Comparison of ENCODE assay signal across 8 cellular contexts in genomic region chr12:33439587-33440011, GRCh38. TPM values are rescaled to one million over a fixed set of nuclear protein-coding genes. Genes with fewer than 3 reads are reported as not detected.
DNase-seq lines count a peak whose midpoint lies in the region; ATAC-seq, FAIRE-seq and TF ChIP-seq lines count a peak whose summit lies in the region.

Gene SYT10 (minus strand): TSS chr12:33439819. CDS start chr12:33439522, 297 bp downstream.

- H3K4me3 ChIP-seq in heart left ventricle, result peak within 1 kb of the TSS; percentile 22 to 63 (median 48)
- H3K4me3 ChIP-seq in adipocyte (ENCODE audit: low read length), result peak within 1 kb of the TSS; percentile 78
- peak within 1 kb of the TSS; percentile 34 to 78 (median 75) for H3K4me3 ChIP-seq in keratinocyte (ENCODE audit: control insufficient read depth in 2 of 3, extremely low read depth in 1 of 3, insufficient read depth in 2 of 3, low read depth in 1 of 3, low read length in 3 of 3)
- H3K4me3 ChIP-seq in stomach smooth muscle (ENCODE audit: low read length in 2 of 2), result peak within 1 kb of the TSS; percentile 79 to 81

- H3K4me2 ChIP-seq in keratinocyte (ENCODE audit: control insufficient read depth, extremely low read depth, insufficient read depth, low read depth, low read length), result peak within 1 kb of the TSS; percentile 87

- TF ChIP-seq CTCF in heart left ventricle (IDR thresholded peaks at IDR 0.05) (no peak), keratinocyte (optimal IDR thresholded peaks at IDR 0.05 in 1 of 3, IDR thresholded peaks at IDR 0.05 in 1 of 3, conservative IDR thresholded peaks at IDR 0.05 in 1 of 3; ENCODE audit: extremely low read depth in 1 of 3, insufficient read depth in 2 of 3, low read length in 3 of 3) (no peak)

- H3K9me1 ChIP-seq in keratinocyte (ENCODE audit: control insufficient read depth, extremely low read depth, insufficient read depth, low read length), result no peaks in the 10 kb centered on the region

- FAIRE-seq in keratinocyte (lab: Jason Lieb, UNC), result no peak
- FAIRE-seq in GM12892 (lab: Jason Lieb, UNC), result no peak

- H3K36me3 ChIP-seq in heart left ventricle, result no peaks in the 10 kb centered on the region
- H3K36me3 ChIP-seq in adipocyte (ENCODE audit: control insufficient read depth, insufficient read depth, low read length, severe bottlenecking), result no peaks in the 10 kb centered on the region
- no peaks in the 10 kb centered on the region for H3K36me3 ChIP-seq in keratinocyte (ENCODE audit: control insufficient read depth in 2 of 2, extremely low read depth in 1 of 2, insufficient read depth in 2 of 2, low read length in 2 of 2)
- H3K36me3 ChIP-seq in stomach smooth muscle (ENCODE audit: control insufficient read depth in 2 of 2, insufficient read depth in 2 of 2, low read length in 2 of 2), result no peaks in the 10 kb centered on the region

- H3K27me3 ChIP-seq in heart left ventricle, result peaks cover 6 to 62% (median 37%) of the 10 kb centered on the region in 9 donors
- peaks cover 38% of the 10 kb centered on the region for H3K27me3 ChIP-seq in adipocyte (replicated peaks; ENCODE audit: control insufficient read depth, insufficient read depth, low read length)
- H3K27me3 ChIP-seq in keratinocyte (ENCODE audit: control insufficient read depth, extremely low read depth, insufficient read depth, low read length), result peaks cover 32% of the 10 kb centered on the region
- H3K27me3 ChIP-seq in stomach smooth muscle (ENCODE audit: control insufficient read depth in 1 of 2, insufficient read depth in 2 of 2, low read length in 2 of 2), result peaks cover 17 to 24% of the 10 kb centered on the region in 2 donors

- H3K9ac ChIP-seq in adipocyte (ENCODE audit: low read length), result no peak within 1 kb of the TSS
- no peak within 1 kb of the TSS for H3K9ac ChIP-seq in keratinocyte (ENCODE audit: control insufficient read depth, extremely low read depth, insufficient read depth, low read length)
- H3K9ac ChIP-seq in stomach smooth muscle (ENCODE audit: low read length in 2 of 2), result no peak within 1 kb of the TSS

- dilution Hi-C loops in keratinocyte (cut with MboI; ENCODE audit: extremely low pct_ligation_motif_present, low sequenced_read_pairs), result no loop called here

- H3K9me3 ChIP-seq in heart left ventricle (no peaks in the 10 kb centered on the region), adipocyte (ENCODE audit: control insufficient read depth, low read length) (no peaks in the 10 kb centered on the region), keratinocyte (ENCODE audit: control insufficient read depth, low read depth, low read length) (peaks cover 2% of the 10 kb centered on the region), stomach smooth muscle (ENCODE audit: control insufficient read depth in 2 of 2, low read length in 2 of 2) (no peaks in the 10 kb centered on the region)

- intact Hi-C loops in heart left ventricle (cut with DNase I) (no loop called here), cardiac septum (cut with DNase I) (no loop called here)

- peak in 1 of 5 donors; percentile 42 for DNase-seq in heart left ventricle
- DNase-seq in cardiac septum (ENCODE audit: low spot score), result no peak
- DNase-seq in adipocyte (ENCODE audit: low read depth), result peak; percentile 14
- DNase-seq in keratinocyte (ENCODE audit: low read depth, low spot score), result no peak
- no peak for DNase-seq in NCI-H69 (lab: John Stamatoyannopoulos, UW)
- no peak for DNase-seq in GM12892 (ENCODE audit: insufficient read length)

- no peaks in the 10 kb centered on the region for H3K79me2 ChIP-seq in keratinocyte (ENCODE audit: control insufficient read depth, insufficient read depth, low read length)

- peak in 1 of 4 donors; percentile 27 for ATAC-seq in heart left ventricle
- ATAC-seq in GM21825 (IDR thresholded peaks at IDR 0.05; ENCODE audit: unreplicated experiment), result no peak

- peaks cover 0 to 15% (median 0%) of the 10 kb centered on the region in 12 donors for H3K4me1 ChIP-seq in heart left ventricle
- H3K4me1 ChIP-seq in adipocyte (ENCODE audit: control insufficient read depth, insufficient read depth, low read length), result peaks cover 2% of the 10 kb centered on the region
- H3K4me1 ChIP-seq in keratinocyte (ENCODE audit: control insufficient read depth, extremely low read depth, insufficient read depth, low read length), result peaks cover 2% of the 10 kb centered on the region
- peaks cover 3% of the 10 kb centered on the region for H3K4me1 ChIP-seq in stomach smooth muscle (ENCODE audit: control insufficient read depth, insufficient read depth, low read length)

- TF ChIP-seq POLR2A in heart left ventricle (IDR thresholded peaks at IDR 0.05) (no peak), GM12892 (IDR thresholded peaks at IDR 0.05; ENCODE audit: low read depth, low read length) (no peak)

- peak within 1 kb of the TSS; percentile 57 for H2AFZ ChIP-seq in keratinocyte (ENCODE audit: control insufficient read depth, low read length)

- WGBS in heart left ventricle, 4 donors, result 1 to 6% (median 2%) methylated on average over 13 to 49 of the region's 49 CpGs

- no peaks in the 10 kb centered on the region for H4K20me1 ChIP-seq in keratinocyte (ENCODE audit: control insufficient read depth, extremely low read depth, insufficient read depth, low read length)

- H3K27ac ChIP-seq in heart left ventricle (no peak within 1 kb of the TSS), keratinocyte (ENCODE audit: control insufficient read depth, insufficient read depth, low read length) (no peak within 1 kb of the TSS), stomach smooth muscle (ENCODE audit: low read length) (no peak within 1 kb of the TSS)

RNA-seq across cellular contexts. Expression of gene SYT10, which starts in this region (rescaled TPM):
- total RNA-seq in heart left ventricle (not detected), cardiac septum (not detected)
- polyA plus RNA-seq in heart left ventricle (not detected), keratinocyte (0.03 TPM in 1 of 3 replicates, not detected in the others)
- polyA plus RNA-seq in keratinocyte (2011; ENCODE audit: low read depth), result not detected
- polyA plus RNA-seq in keratinocyte (2011; cell fraction: cytosol; rRNA removed), result not detected in 2 replicates
- polyA plus RNA-seq in keratinocyte (2011; cell fraction: nucleus; rRNA removed), result not detected in 2 replicates
- polyA plus RNA-seq in keratinocyte (2012; ENCODE audit: low replicate concordance), result not detected in 2 replicates
- polyA minus RNA-seq in keratinocyte, result not detected in 3 replicates
- not detected for polyA minus RNA-seq in keratinocyte (2011; cell fraction: cytosol; rRNA and poly(A)+ RNA removed)
- polyA minus RNA-seq in keratinocyte (2011; cell fraction: nucleus; rRNA and poly(A)+ RNA removed), result not detected in 2 replicates
- not detected for polyA plus RNA-seq in GM12892 (2012; ENCODE audit: missing spikeins)
